In the genomic region with DNA sequence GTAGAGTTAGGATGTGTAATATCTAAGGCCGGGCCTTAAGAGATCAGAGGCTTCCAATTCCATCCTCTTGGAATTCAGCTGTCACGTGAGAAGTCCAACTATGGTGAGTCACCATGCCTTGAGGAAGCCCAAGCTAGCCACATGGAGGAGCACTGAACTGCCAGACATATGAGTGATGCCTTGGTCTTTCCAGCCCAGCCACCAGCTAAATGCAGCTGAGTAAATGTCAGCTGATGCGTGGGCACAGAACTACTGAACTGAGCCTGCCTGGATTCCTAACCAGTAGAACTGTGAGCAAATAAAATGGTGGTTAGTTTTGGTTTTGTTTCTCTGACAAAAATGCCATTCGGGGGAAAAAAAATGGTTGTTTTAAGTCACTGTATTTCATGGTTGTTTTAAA, we compare ENCODE assay signal across 9 cellular contexts.
A peak's percentile ranks its signal among the peaks of the same experiment; 100 is the strongest.
DNase-seq lines count a peak whose midpoint lies in the region; ATAC-seq, FAIRE-seq and TF ChIP-seq lines count a peak whose summit lies in the region.
"Had no signal": no experiment of that assay in that cellular context is flagged by ENCODE, and none has a peak within 500 bp of the region (broad histone marks: within the 10 kb centered on the region; RNA-seq: fewer than 3 reads in every experiment).

No MANE protein-coding gene starts in this region.

- no peaks in the 10 kb centered on the region for H3K9me3 ChIP-seq in BE2C

- H3K4me1 ChIP-seq in BE2C = no peaks in the 10 kb centered on the region

- H3K27me3 ChIP-seq in BE2C = no peaks in the 10 kb centered on the region

- H3K36me3 ChIP-seq in BE2C = no peaks in the 10 kb centered on the region

- ATAC-seq in HG02870 (IDR thresholded peaks at IDR 0.05; ENCODE audit: unreplicated experiment) = peak; percentile 76

- DNase-seq in GM10266 (ENCODE audit: extremely low spot score) = peak; percentile 41
- peak; percentile 98 for DNase-seq in iris pigment epithelial cell (ENCODE audit: low read depth)
- DNase-seq in urothelium cell line (ENCODE audit: low spot score) = peak; percentile 92
- DNase-seq in NCI-H2227 treated with DMSO at 0.1 percent for 48 hours (lab: John Stamatoyannopoulos, UW) = no peak
- DNase-seq in BE2C = no peak
- no peak for DNase-seq in NCI-H1105 treated with DMSO at 0.1 percent for 48 hours (lab: John Stamatoyannopoulos, UW)

- H3K4me3 ChIP-seq in WI38 (ENCODE audit: low read depth, low read length) (peak overlapping the region; percentile 18; the same call in 1 of the 2 replicates), BE2C (ENCODE audit: low read depth, low read length) (no peak overlapping the region)

- TF ChIP-seq CTCF in GM10266 (IDR thresholded peaks at IDR 0.05; ENCODE audit: control insufficient read depth, insufficient read depth, low read depth, missing control alignments) = no peak
- no peak for TF ChIP-seq CTCF in WI38 (IDR thresholded peaks at IDR 0.05; ENCODE audit: low read depth, low read length)
- TF ChIP-seq CTCF in BE2C (IDR thresholded peaks at IDR 0.05; ENCODE audit: low read depth, low read length) = no peak

- FAIRE-seq in urothelium cell line (lab: Jason Lieb, UNC) = peak; percentile 92
- FAIRE-seq: islet of Langerhans had no signal

Comparison
In these comparisons a context has a peak if more than half of its experiments do, and no peak if none do; other contexts are left out.
1. DNase-seq: peak in GM10266 (single experiment), iris pigment epithelial cell (single experiment) and urothelium cell line (single experiment); none in NCI-H2227 treated with DMSO at 0.1 percent for 48 hours (single experiment), BE2C (single experiment) and NCI-H1105 treated with DMSO at 0.1 percent for 48 hours (single experiment).